Comparison of ENCODE assay signal across 13 cellular contexts in the genomic region with DNA sequence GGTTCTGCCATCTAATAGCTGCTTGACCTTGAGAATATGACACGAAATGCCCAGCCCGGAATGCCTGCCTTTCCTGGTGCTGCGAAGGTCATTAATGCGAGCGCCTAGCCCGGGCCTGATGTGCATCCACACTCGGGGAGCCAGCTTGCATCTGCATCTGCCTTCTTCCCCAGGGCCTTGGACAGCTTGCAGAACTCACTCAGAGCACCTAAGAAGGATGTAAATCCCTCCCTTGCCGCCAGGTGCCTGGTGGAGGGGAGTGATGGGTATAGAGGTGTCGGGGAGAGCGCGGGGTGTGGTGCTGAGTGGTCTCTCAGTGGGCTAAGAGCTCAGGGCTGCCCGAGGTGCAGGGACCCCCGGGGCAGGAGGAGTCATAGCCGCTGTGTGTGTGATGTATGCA.
A peak's percentile ranks its signal among the peaks of the same experiment; 100 is the strongest.
DNase-seq lines count a peak whose midpoint lies in the region; ATAC-seq, FAIRE-seq and TF ChIP-seq lines count a peak whose summit lies in the region.
"Had no signal": no experiment of that assay in that cellular context is flagged by ENCODE, and none has a peak within 500 bp of the region (broad histone marks: within the 10 kb centered on the region; RNA-seq: fewer than 3 reads in every experiment).

No MANE protein-coding gene starts in this region.

- no peak overlapping the region for H3K4me2 ChIP-seq in PC-3 (ENCODE audit: low read length)
- H3K4me2 ChIP-seq in mesendoderm (ENCODE audit: low read length) = no peak overlapping the region

- no peak overlapping the region for H2AFZ ChIP-seq in PC-3 (ENCODE audit: low read length)

- H3K9me2 ChIP-seq in PC-3 (replicated peaks; ENCODE audit: low read length) = no peaks in the 10 kb centered on the region

- no peaks in the 10 kb centered on the region for H4K20me1 ChIP-seq in PC-3 (ENCODE audit: low read length)

- TF ChIP-seq POLR2A in GM12892 (IDR thresholded peaks at IDR 0.05; ENCODE audit: low read depth, low read length) = no peak

- intact Hi-C loops in PC-3 (cut with micrococcal nuclease) = no loop called here

- no peak overlapping the region for H4K8ac ChIP-seq in mesendoderm (ENCODE audit: low read depth, low read length)

- H3K4me3 ChIP-seq in GM12875 (ENCODE audit: low read depth, low read length) = no peak overlapping the region
- no peak overlapping the region for H3K4me3 ChIP-seq in PC-3 (ENCODE audit: low read length)
- H3K4me3 ChIP-seq in choroid plexus epithelial cell (ENCODE audit: low read depth, low read length) = no peak overlapping the region
- no peak overlapping the region for H3K4me3 ChIP-seq in mesendoderm (ENCODE audit: low read length)

- WGBS in mesendoderm (ENCODE audit: extremely low coverage, insufficient coverage, low lambda C conversion rate) = no CpG with 5 or more reads among the region's 14 CpGs

- H2BK5ac ChIP-seq in mesendoderm (ENCODE audit: low read length) = no peak overlapping the region

- H2AK5ac ChIP-seq in mesendoderm (ENCODE audit: low read length) = no peak overlapping the region

- no peak overlapping the region for H3K4ac ChIP-seq in mesendoderm (ENCODE audit: low read depth, low read length)

- no peak overlapping the region for H3K23ac ChIP-seq in mesendoderm (ENCODE audit: low read length)

- H2BK120ac ChIP-seq in mesendoderm (ENCODE audit: low read depth, low read length) = no peak overlapping the region

- ATAC-seq in PC-3 = no peak; the same call in 1 of the 2 replicates
- no peak for ATAC-seq in HG02852 (IDR thresholded peaks at IDR 0.05; ENCODE audit: unreplicated experiment)
- ATAC-seq: CD8-positive, alpha-beta T cell; Right ventricle myocardium inferior had no signal

- no peak overlapping the region for H3K56ac ChIP-seq in mesendoderm (ENCODE audit: low read length)

- peaks cover 46% of the 10 kb centered on the region for H3K27me3 ChIP-seq in PC-3 (ENCODE audit: low read length)
- peaks cover 9% of the 10 kb centered on the region for H3K27me3 ChIP-seq in mesendoderm (ENCODE audit: insufficient read depth, low read length, poor library complexity)

- H2BK15ac ChIP-seq in mesendoderm (replicated peaks; ENCODE audit: low read depth) = no peak overlapping the region

- no TSS peak for BruUV-seq in PC-3 (replicated peaks; lab: Mats Ljungman, UMichigan)

- CTCF ChIA-PET in PC-3 (lab: Charles Lee) = interaction anchor here (0.6 kb wide), 1 partner anchor 50 kb away, joined by 6 read pairs; no protein-coding TSS in a partner anchor

- H4K5ac ChIP-seq in mesendoderm (ENCODE audit: low read length) = no peak overlapping the region

- no peak overlapping the region for H3K27ac ChIP-seq in PC-3 (ENCODE audit: low read length)
- H3K27ac ChIP-seq in mesendoderm (ENCODE audit: low read depth, low read length) = no peak overlapping the region

- H3K9me3 ChIP-seq in PC-3 (ENCODE audit: low read length) = peaks cover 4% of the 10 kb centered on the region; the same call in 1 of the 2 replicates

- H3K79me1 ChIP-seq in mesendoderm (ENCODE audit: low read length) = no peaks in the 10 kb centered on the region

- H3K36me3 ChIP-seq in PC-3 (ENCODE audit: low read depth, low read length) (no peaks in the 10 kb centered on the region), mesendoderm (ENCODE audit: control insufficient read depth, insufficient read depth, low read length) (no peaks in the 10 kb centered on the region)

- no peak for FAIRE-seq in GM12892 (lab: Jason Lieb, UNC)
- FAIRE-seq: GM18507 had no signal

- H3K4me1 ChIP-seq in PC-3 (ENCODE audit: insufficient read depth, low read length) = no peaks in the 10 kb centered on the region
- no peaks in the 10 kb centered on the region for H3K4me1 ChIP-seq in mesendoderm (ENCODE audit: control insufficient read depth, low read depth, low read length)

- peak; percentile 21; the same call in 1 of the 2 replicates for TF ChIP-seq CTCF in GM12875 (IDR thresholded peaks at IDR 0.05; ENCODE audit: borderline replicate concordance, insufficient read depth, low read depth, low read length)
- 0 out of 2 replicates have a peak, but pooled peaks have one; percentile 16 for TF ChIP-seq CTCF in PC-3 (conservative IDR thresholded peaks at IDR 0.05; ENCODE audit: low read depth, low read length)
- TF ChIP-seq CTCF in choroid plexus epithelial cell (conservative IDR thresholded peaks at IDR 0.05; ENCODE audit: low read depth, low read length) = peak; percentile 2

- no peak overlapping the region for H3K18ac ChIP-seq in mesendoderm (ENCODE audit: low read length)

- H3K9ac ChIP-seq in PC-3 (ENCODE audit: low read length) (no peak overlapping the region), mesendoderm (ENCODE audit: low read length) (no peak overlapping the region)

- POLR2A ChIA-PET in PC-3 (lab: Charles Lee; ENCODE audit: unreplicated experiment) = no interaction called here

- H3F3A ChIP-seq in PC-3 (ENCODE audit: low read length, unreplicated experiment) = no peaks in the 10 kb centered on the region

- H3K79me2 ChIP-seq in PC-3 (ENCODE audit: low read length) = no peaks in the 10 kb centered on the region
- H3K79me2 ChIP-seq in mesendoderm (ENCODE audit: control insufficient read depth, insufficient read depth, low read length) = no peaks in the 10 kb centered on the region

- DNase-seq in PC-3 = no peak
- DNase-seq in choroid plexus epithelial cell (ENCODE audit: low read depth) = no peak
- peak; percentile 59 for DNase-seq in mesendoderm
- DNase-seq in GM12892 (ENCODE audit: insufficient read length) = no peak
- DNase-seq in cortex of kidney (lab: John Stamatoyannopoulos, UW) = no peak
- DNase-seq: CD8-positive, alpha-beta T cell; NCI-H1436 treated with DMSO at 0.1 percent for 48 hours; NCI-H2081 treated with DMSO at 0.1 percent for 48 hours; NCI-H526 had no signal
